1 cellular context compared by ENCODE assay signal in genomic region chr13:111359237-111359915, GRCh38.
TF ChIP-seq lines count a peak whose summit lies in the region.

No MANE protein-coding gene starts in this region.

TF ChIP-seq in WTC11, 78 proteins besides CTCF, POLR2A, EP300 and RAD21 (continued from another document):
- TF ChIP-seq ZNF281 (CRISPR knock-in tag; IDR thresholded peaks at IDR 0.05): no peak
- TF ChIP-seq, protein P1, sequence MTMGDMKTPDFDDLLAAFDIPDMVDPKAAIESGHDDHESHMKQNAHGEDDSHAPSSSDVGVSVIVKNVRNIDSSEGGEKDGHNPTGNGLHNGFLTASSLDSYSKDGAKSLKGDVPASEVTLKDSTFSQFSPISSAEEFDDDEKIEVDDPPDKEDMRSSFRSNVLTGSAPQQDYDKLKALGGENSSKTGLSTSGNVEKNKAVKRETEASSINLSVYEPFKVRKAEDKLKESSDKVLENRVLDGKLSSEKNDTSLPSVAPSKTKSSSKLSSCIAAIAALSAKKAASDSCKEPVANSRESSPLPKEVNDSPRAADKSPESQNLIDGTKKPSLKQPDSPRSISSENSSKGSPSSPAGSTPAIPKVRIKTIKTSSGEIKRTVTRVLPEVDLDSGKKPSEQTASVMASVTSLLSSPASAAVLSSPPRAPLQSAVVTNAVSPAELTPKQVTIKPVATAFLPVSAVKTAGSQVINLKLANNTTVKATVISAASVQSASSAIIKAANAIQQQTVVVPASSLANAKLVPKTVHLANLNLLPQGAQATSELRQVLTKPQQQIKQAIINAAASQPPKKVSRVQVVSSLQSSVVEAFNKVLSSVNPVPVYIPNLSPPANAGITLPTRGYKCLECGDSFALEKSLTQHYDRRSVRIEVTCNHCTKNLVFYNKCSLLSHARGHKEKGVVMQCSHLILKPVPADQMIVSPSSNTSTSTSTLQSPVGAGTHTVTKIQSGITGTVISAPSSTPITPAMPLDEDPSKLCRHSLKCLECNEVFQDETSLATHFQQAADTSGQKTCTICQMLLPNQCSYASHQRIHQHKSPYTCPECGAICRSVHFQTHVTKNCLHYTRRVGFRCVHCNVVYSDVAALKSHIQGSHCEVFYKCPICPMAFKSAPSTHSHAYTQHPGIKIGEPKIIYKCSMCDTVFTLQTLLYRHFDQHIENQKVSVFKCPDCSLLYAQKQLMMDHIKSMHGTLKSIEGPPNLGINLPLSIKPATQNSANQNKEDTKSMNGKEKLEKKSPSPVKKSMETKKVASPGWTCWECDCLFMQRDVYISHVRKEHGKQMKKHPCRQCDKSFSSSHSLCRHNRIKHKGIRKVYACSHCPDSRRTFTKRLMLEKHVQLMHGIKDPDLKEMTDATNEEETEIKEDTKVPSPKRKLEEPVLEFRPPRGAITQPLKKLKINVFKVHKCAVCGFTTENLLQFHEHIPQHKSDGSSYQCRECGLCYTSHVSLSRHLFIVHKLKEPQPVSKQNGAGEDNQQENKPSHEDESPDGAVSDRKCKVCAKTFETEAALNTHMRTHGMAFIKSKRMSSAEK (CRISPR knock-in tag; IDR thresholded peaks at IDR 0.05; ENCODE audit: borderline replicate concordance): no peak
- 0 out of 2 replicates have a peak, but pooled peaks have one; percentile 33 for TF ChIP-seq ETV6 (CRISPR knock-in tag; IDR thresholded peaks at IDR 0.05)
- TF ChIP-seq MAX (CRISPR knock-in tag; IDR thresholded peaks at IDR 0.05): no peak
- no peak for TF ChIP-seq ZNF121 (CRISPR knock-in tag; IDR thresholded peaks at IDR 0.05)
- TF ChIP-seq TEAD1 (CRISPR knock-in tag; IDR thresholded peaks at IDR 0.05): peak; percentile 59; the same call in 1 of the 2 replicates
- TF ChIP-seq TEAD4 (CRISPR knock-in tag; IDR thresholded peaks at IDR 0.05): 0 out of 2 replicates have a peak, but pooled peaks have one; percentile 9
- TF ChIP-seq RORB (CRISPR knock-in tag; IDR thresholded peaks at IDR 0.05): no peak
- TF ChIP-seq ZNF425 (CRISPR knock-in tag; conservative IDR thresholded peaks at IDR 0.05): no peak
- no peak for TF ChIP-seq NR1H2 (CRISPR knock-in tag; IDR thresholded peaks at IDR 0.05)
